Comparison of ENCODE assay signal across 1 cellular context in the genomic region with DNA sequence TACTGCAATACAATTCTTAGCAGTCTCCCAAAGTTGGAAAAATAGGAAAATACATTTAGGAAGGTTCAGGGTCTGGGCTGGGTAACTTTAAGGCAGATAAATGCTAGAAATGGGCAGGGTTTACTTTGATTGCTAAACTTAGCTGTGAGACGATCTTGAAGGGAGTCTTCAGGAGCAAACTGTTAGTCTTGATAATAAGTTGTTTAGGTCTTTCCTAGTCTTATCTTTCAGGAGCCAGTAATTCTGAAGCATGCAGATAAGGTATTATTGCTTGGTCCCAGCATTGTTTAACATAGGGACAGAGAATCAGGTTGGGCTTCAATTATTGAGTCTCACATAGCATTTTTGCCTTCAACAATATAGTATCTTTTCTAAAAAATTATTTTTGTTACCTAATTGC.
TF ChIP-seq lines count a peak whose summit lies in the region.

No MANE protein-coding gene starts in this region.

TF ChIP-seq in SK-N-SH, 30 proteins besides CTCF, POLR2A, EP300 and RAD21 (continued from another document):
- TF ChIP-seq SIN3A (IDR thresholded peaks at IDR 0.05; ENCODE audit: borderline replicate concordance, low read depth, low read length), result no peak
